In genomic region chr3:71978150-71978721, GRCh38 we compare ENCODE assay signal across 10 cellular contexts.
A peak's percentile ranks its signal among the peaks of the same experiment; 100 is the strongest.
DNase-seq lines count a peak whose midpoint lies in the region; ATAC-seq lines count a peak whose summit lies in the region.
"Had no signal": no experiment of that assay in that cellular context is flagged by ENCODE, and none has a peak within 500 bp of the region (broad histone marks: within the 10 kb centered on the region; RNA-seq: fewer than 3 reads in every experiment).

No MANE protein-coding gene starts in this region.

- H3K9me3 Mint-ChIP-seq in activated CD4-positive, alpha-beta T cell treated with anti-CD3 and anti-CD28 coated beads, Interleukin-2, amount 10 ng/mL, durations not matched to agents 7 days and 5 days, result peaks cover 10% of the 10 kb centered on the region
- H3K9me3 Mint-ChIP-seq in naive thymus-derived CD8-positive, alpha-beta T cell, result no peaks in the 10 kb centered on the region
- H3K9me3 Mint-ChIP-seq: effector memory CD8-positive, alpha-beta T cell had no signal

- peaks cover 40% of the 10 kb centered on the region for H3K4me1 Mint-ChIP-seq in activated CD4-positive, alpha-beta T cell treated with anti-CD3 and anti-CD28 coated beads, Interleukin-2, amount 10 ng/mL, durations not matched to agents 7 days and 5 days
- peaks cover 0 to 4% (median 0%) of the 10 kb centered on the region in 4 donors for H3K4me1 Mint-ChIP-seq in naive thymus-derived CD8-positive, alpha-beta T cell

- no peak for DNase-seq in activated CD4-positive, alpha-beta T cell treated with anti-CD3 and anti-CD28 coated beads, Interleukin-2, amount 10 ng/mL, durations not matched to agents 7 days and 5 days
- DNase-seq in activated CD4-positive, alpha-beta T cell treated with anti-CD3 and anti-CD28 coated beads for 1 hour, result no peak
- DNase-seq in left kidney (ENCODE audit: low read depth, low spot score), result peak; percentile 41
- DNase-seq in dedifferentiated amniotic fluid mesenchymal stem cell (ENCODE audit: extremely low spot score), result no peak
- DNase-seq in hepatic stellate cell (ENCODE audit: low spot score), result no peak
- no peak for DNase-seq in naive thymus-derived CD8-positive, alpha-beta T cell
- DNase-seq: effector memory CD8-positive, alpha-beta T cell; NCI-H69 had no signal

- H3K4me3 Mint-ChIP-seq in activated CD4-positive, alpha-beta T cell treated with anti-CD3 and anti-CD28 coated beads, Interleukin-2, amount 10 ng/mL, durations not matched to agents 7 days and 5 days, result no peak overlapping the region
- H3K4me3 Mint-ChIP-seq in naive thymus-derived CD8-positive, alpha-beta T cell, result no peak overlapping the region
- H3K4me3 Mint-ChIP-seq: effector memory CD8-positive, alpha-beta T cell had no signal

- peak; percentile 84 for ATAC-seq in GM21447 (IDR thresholded peaks at IDR 0.05; ENCODE audit: unreplicated experiment)
- peak; percentile 84 for ATAC-seq in HG03342 (IDR thresholded peaks at IDR 0.05; ENCODE audit: unreplicated experiment)
- no peak for ATAC-seq in naive thymus-derived CD8-positive, alpha-beta T cell
- ATAC-seq: effector memory CD8-positive, alpha-beta T cell had no signal

- peak overlapping the region; percentile 44 for H3K27ac Mint-ChIP-seq in activated CD4-positive, alpha-beta T cell treated with anti-CD3 and anti-CD28 coated beads, Interleukin-2, amount 10 ng/mL, durations not matched to agents 7 days and 5 days
- H3K27ac Mint-ChIP-seq in naive thymus-derived CD8-positive, alpha-beta T cell, result no peak overlapping the region
- H3K27ac Mint-ChIP-seq: effector memory CD8-positive, alpha-beta T cell had no signal

- peaks cover 2% of the 10 kb centered on the region for H3K36me3 Mint-ChIP-seq in activated CD4-positive, alpha-beta T cell treated with anti-CD3 and anti-CD28 coated beads, Interleukin-2, amount 10 ng/mL, durations not matched to agents 7 days and 5 days (ENCODE audit: low read depth)
- peaks cover 0 to 4% (median 0%) of the 10 kb centered on the region in 3 donors for H3K36me3 Mint-ChIP-seq in naive thymus-derived CD8-positive, alpha-beta T cell

- H3K27me3 Mint-ChIP-seq in activated CD4-positive, alpha-beta T cell treated with anti-CD3 and anti-CD28 coated beads, Interleukin-2, amount 10 ng/mL, durations not matched to agents 7 days and 5 days, result no peaks in the 10 kb centered on the region
- H3K27me3 Mint-ChIP-seq in naive thymus-derived CD8-positive, alpha-beta T cell, result peaks cover 2 to 10% (median 4%) of the 10 kb centered on the region in 5 donors

- POLR2A ChIA-PET in activated CD4-positive, alpha-beta T cell treated with anti-CD3 and anti-CD28 coated beads, Interleukin-2, amount 10 ng/mL, durations not matched to agents 7 days and 5 days (lab: Charles Lee), result no interaction called here
- POLR2A ChIA-PET in naive thymus-derived CD8-positive, alpha-beta T cell (lab: Charles Lee), result no interaction called here

- CTCF ChIA-PET in activated CD4-positive, alpha-beta T cell treated with anti-CD3 and anti-CD28 coated beads, Interleukin-2, amount 10 ng/mL, durations not matched to agents 7 days and 5 days (lab: Charles Lee), result interaction anchor here (0.6 to 1.7 kb wide), 5 partner anchors 12 to 281 kb away, joined by 3 to 4 read pairs (median 3); no protein-coding TSS in a partner anchor

Comparison
In these comparisons a context has a peak if more than half of its experiments do, and no peak if none do; other contexts are left out.
1. ATAC-seq: peak in GM21447 (single experiment) and HG03342 (single experiment); none in naive thymus-derived CD8-positive, alpha-beta T cell (0 of 2).